ENCODE assay signal across 10 cellular contexts in the genomic region with DNA sequence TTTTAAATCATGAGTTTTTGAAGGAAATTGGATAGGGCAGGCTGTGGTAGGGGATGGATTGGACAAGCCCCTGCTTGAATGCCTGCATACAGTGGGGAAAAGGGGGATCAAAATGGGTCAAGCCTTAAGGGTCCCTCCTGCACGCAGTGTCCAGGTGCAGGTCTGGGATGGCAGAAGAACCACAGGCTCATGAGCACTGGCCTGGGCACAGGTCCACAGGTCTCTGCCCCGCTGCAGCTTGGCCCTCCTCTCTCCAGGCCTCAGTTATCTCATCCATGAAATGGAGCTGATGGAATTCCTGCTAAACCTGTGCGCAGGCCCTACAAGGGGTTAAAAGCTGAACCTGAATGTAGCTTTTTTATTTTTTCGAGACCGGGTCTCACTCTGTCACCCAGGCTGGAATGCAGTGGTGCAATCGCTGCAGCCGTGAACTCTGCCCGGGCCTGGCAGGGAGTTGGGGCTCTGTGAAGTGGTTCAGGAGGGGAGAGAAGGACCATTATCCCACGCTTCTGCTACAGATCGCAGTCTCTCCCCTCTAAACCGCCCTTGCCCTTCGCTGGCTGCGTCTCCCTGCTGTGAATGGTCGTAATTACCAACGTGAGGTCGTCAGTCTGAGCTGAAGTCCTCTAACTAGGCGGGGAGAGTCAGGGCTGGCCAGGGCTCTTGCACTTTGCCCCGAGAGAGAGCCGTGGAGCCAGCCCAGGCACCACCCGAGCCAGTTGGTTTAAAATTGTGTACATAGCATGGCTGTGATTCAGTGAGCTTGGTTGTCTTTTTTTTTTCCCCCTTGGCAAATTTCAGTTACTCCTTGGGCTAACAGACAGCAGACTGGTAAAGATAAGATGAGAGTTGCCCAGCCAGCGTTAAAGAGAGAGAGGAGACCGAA.
A peak's percentile ranks its signal among the peaks of the same experiment; 100 is the strongest.
DNase-seq lines count a peak whose midpoint lies in the region; FAIRE-seq and TF ChIP-seq lines count a peak whose summit lies in the region.
"Had no signal": no experiment of that assay in that cellular context is flagged by ENCODE, and none has a peak within 500 bp of the region (broad histone marks: within the 10 kb centered on the region; RNA-seq: fewer than 3 reads in every experiment).

No MANE protein-coding gene starts in this region.

- no peaks in the 10 kb centered on the region for H3K27me3 Mint-ChIP-seq in brain
- H3K27me3 Mint-ChIP-seq: CD4-positive, alpha-beta T cell had no signal

- H3K27ac Mint-ChIP-seq in brain, result peak overlapping the region in 4 of 5 experiments; percentile 58 to 87 (median 78)
- H3K27ac Mint-ChIP-seq: CD4-positive, alpha-beta T cell had no signal

- no peaks in the 10 kb centered on the region for H3K9me2 ChIP-seq in MM.1S (replicated peaks; ENCODE audit: insufficient read depth, low read length)

- H4K20me1 ChIP-seq in MM.1S (ENCODE audit: insufficient read depth, low read length), result no peaks in the 10 kb centered on the region

- no peaks in the 10 kb centered on the region for H3K4me1 ChIP-seq in MM.1S (ENCODE audit: low read length)

- H2AFZ ChIP-seq in MM.1S (ENCODE audit: low read length), result no peak overlapping the region

- H3K27me3 ChIP-seq in MM.1S (replicated peaks; ENCODE audit: insufficient read depth, low read length), result no peaks in the 10 kb centered on the region

- DNase-seq in GM03348 (ENCODE audit: low spot score), result peak; percentile 33
- DNase-seq in iris pigment epithelial cell (ENCODE audit: low read depth), result peak; percentile 29
- peak; percentile 23 for DNase-seq in retina
- DNase-seq in activated effector memory CD4-positive, alpha-beta T cell treated with Interleukin-2 at 50 U/mL for 16 hours, result no peak
- no peak for DNase-seq in GM12892 (ENCODE audit: insufficient read length)
- no peak for DNase-seq in MM.1S
- no peak for DNase-seq in stimulated activated CD4-positive, alpha-beta T cell treated with anti-CD3 and anti-CD28 coated beads, Interleukin-12 subunit alpha, Interleukin-12 subunit beta, amount 100 ng/mL, for 4 hours
- DNase-seq: activated CD4-positive, alpha-beta T cell treated with anti-CD3 and anti-CD28 coated beads, Interleukin-2, amount 50 U/mL, for 48 hours; CD4-positive, alpha-beta T cell had no signal

- FAIRE-seq in GM12892 (lab: Jason Lieb, UNC), result no peak

- no peak overlapping the region for H3K4me3 ChIP-seq in MM.1S (ENCODE audit: low read length)

- no peaks in the 10 kb centered on the region for H3K9me3 ChIP-seq in MM.1S (replicated peaks; ENCODE audit: insufficient read depth, low read length)

- H3K4me1 Mint-ChIP-seq in brain, result peaks cover 5% of the 10 kb centered on the region

- H3K79me2 ChIP-seq in MM.1S (ENCODE audit: low read length), result no peaks in the 10 kb centered on the region

- no peak for TF ChIP-seq POLR2A in GM12892 (IDR thresholded peaks at IDR 0.05; ENCODE audit: low read depth, low read length)

- H3K36me3 Mint-ChIP-seq in brain, result peaks cover 56% of the 10 kb centered on the region

- H3K4me2 ChIP-seq in MM.1S (ENCODE audit: low read depth, low read length), result no peak overlapping the region

- H3K9ac ChIP-seq in MM.1S (ENCODE audit: low read length), result no peak overlapping the region

- H3K4me3 Mint-ChIP-seq in brain, result no peak overlapping the region
- H3K4me3 Mint-ChIP-seq: CD4-positive, alpha-beta T cell had no signal

- TF ChIP-seq CTCF in brain (conservative IDR thresholded peaks at IDR 0.05) (no peak), MM.1S (IDR thresholded peaks at IDR 0.05; ENCODE audit: low read length) (no peak)

- H3K9me3 Mint-ChIP-seq in brain, result peaks cover 0 to 3% (median 2%) of the 10 kb centered on the region in 5 experiments
- H3K9me3 Mint-ChIP-seq: CD4-positive, alpha-beta T cell had no signal

- no peaks in the 10 kb centered on the region for H3F3A ChIP-seq in MM.1S (ENCODE audit: insufficient read depth, low read length)

- no peaks in the 10 kb centered on the region for H3K36me3 ChIP-seq in MM.1S (replicated peaks; ENCODE audit: insufficient read depth, low read length)

- H3K27ac ChIP-seq in MM.1S (ENCODE audit: low read length), result no peak overlapping the region

Comparison
In these comparisons a context has a peak if more than half of its experiments do, and no peak if none do; other contexts are left out.
1. DNase-seq: peak in GM03348 (single experiment), iris pigment epithelial cell (single experiment) and retina (single experiment); none in activated effector memory CD4-positive, alpha-beta T cell treated with Interleukin-2 at 50 U/mL for 16 hours (single experiment), GM12892 (single experiment), MM.1S (single experiment) and stimulated activated CD4-positive, alpha-beta T cell treated with anti-CD3 and anti-CD28 coated beads, Interleukin-12 subunit alpha, Interleukin-12 subunit beta, amount 100 ng/mL, for 4 hours (single experiment).